In the genomic region with DNA sequence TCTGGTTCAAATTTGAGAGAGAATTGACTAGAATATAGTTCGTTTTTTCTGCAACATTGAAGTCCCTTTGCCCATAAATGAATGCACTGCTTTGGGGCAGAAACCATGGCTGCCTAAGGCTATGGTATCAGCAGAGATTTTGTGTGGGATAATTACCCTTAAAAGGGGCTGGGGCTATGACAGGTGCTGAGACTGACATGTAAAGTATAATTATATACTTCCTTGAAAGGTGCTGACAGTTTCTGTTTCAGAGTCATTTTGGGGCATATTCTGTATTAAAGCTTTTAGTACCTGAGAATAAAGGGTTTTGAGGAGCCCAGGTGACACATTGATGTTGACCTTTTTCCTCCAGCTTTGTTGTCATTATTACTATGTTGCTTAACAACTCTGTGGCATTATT, we compare ENCODE assay signal across 11 cellular contexts.
DNase-seq lines count a peak whose midpoint lies in the region; ATAC-seq and FAIRE-seq lines count a peak whose summit lies in the region.
"Had no signal": no experiment of that assay in that cellular context is flagged by ENCODE, and none has a peak within 500 bp of the region (broad histone marks: within the 10 kb centered on the region; RNA-seq: fewer than 3 reads in every experiment).

No MANE protein-coding gene starts in this region.

- H3K36me3 ChIP-seq in naive thymus-derived CD4-positive, alpha-beta T cell (ENCODE audit: control insufficient read depth in 2 of 3, insufficient read depth in 3 of 3, low read length in 3 of 3), result no peaks in the 10 kb centered on the region

- H3K27ac Mint-ChIP-seq in naive thymus-derived CD4-positive, alpha-beta T cell, result no peak overlapping the region
- H3K27ac Mint-ChIP-seq: CD8-positive, alpha-beta memory T cell had no signal

- FAIRE-seq in HTR-8/SVneo (lab: Jason Lieb, UNC), result no peak
- FAIRE-seq: bronchial epithelial cell, RCC 7860 had no signal

- H3K4me1 Mint-ChIP-seq in naive thymus-derived CD4-positive, alpha-beta T cell, result no peaks in the 10 kb centered on the region
- H3K4me1 Mint-ChIP-seq: CD8-positive, alpha-beta memory T cell had no signal

- no peaks in the 10 kb centered on the region for H3K27me3 ChIP-seq in naive thymus-derived CD4-positive, alpha-beta T cell (ENCODE audit: control insufficient read depth in 2 of 2, insufficient read depth in 2 of 2, low read length in 2 of 2)
- H3K27me3 ChIP-seq: testis had no signal

- H3K27ac ChIP-seq in naive thymus-derived CD4-positive, alpha-beta T cell (ENCODE audit: low read depth, low read length), result no peak overlapping the region
- H3K27ac ChIP-seq: testis had no signal

- no peaks in the 10 kb centered on the region for H3K9me3 ChIP-seq in naive thymus-derived CD4-positive, alpha-beta T cell (ENCODE audit: control insufficient read depth in 2 of 3, low read length in 3 of 3)
- H3K9me3 ChIP-seq: testis had no signal

- H3K4me3 ChIP-seq in naive thymus-derived CD4-positive, alpha-beta T cell (ENCODE audit: low read length), result no peak overlapping the region
- H3K4me3 ChIP-seq: testis had no signal

- CTCF ChIA-PET in naive thymus-derived CD4-positive, alpha-beta T cell (lab: Charles Lee), result interaction anchor here (0.6 kb wide), 1 partner anchor 14 kb away, joined by 3 read pairs; no protein-coding TSS in a partner anchor

- H3K4me1 ChIP-seq in naive thymus-derived CD4-positive, alpha-beta T cell (ENCODE audit: control insufficient read depth in 2 of 2, insufficient read depth in 2 of 2, low read length in 2 of 2), result no peaks in the 10 kb centered on the region
- H3K4me1 ChIP-seq: testis had no signal

- ATAC-seq in GM19328 (IDR thresholded peaks at IDR 0.05; ENCODE audit: unreplicated experiment) (peak; percentile 74), HG02623 (IDR thresholded peaks at IDR 0.05; ENCODE audit: unreplicated experiment) (peak; percentile 67), HG03439 (IDR thresholded peaks at IDR 0.05; ENCODE audit: unreplicated experiment) (peak; percentile 78)
- no peak for ATAC-seq in naive thymus-derived CD4-positive, alpha-beta T cell

- H3K36me3 Mint-ChIP-seq in naive thymus-derived CD4-positive, alpha-beta T cell, result no peaks in the 10 kb centered on the region
- H3K36me3 Mint-ChIP-seq: CD8-positive, alpha-beta memory T cell had no signal

- H3K27me3 Mint-ChIP-seq in naive thymus-derived CD4-positive, alpha-beta T cell, result peaks cover 0 to 12% (median 6%) of the 10 kb centered on the region in 5 donors

- peak; percentile 87 for DNase-seq in RPMI8226
- no peak for DNase-seq in NCI-H82 treated with DMSO at 0.1 percent for 48 hours (lab: John Stamatoyannopoulos, UW; ENCODE audit: unreplicated experiment)
- DNase-seq in naive thymus-derived CD4-positive, alpha-beta T cell, result no peak
- no peak for DNase-seq in HTR-8/SVneo (ENCODE audit: insufficient read length, low spot score)
- DNase-seq: CD8-positive, alpha-beta memory T cell; testis had no signal

- H3K4me3 Mint-ChIP-seq in naive thymus-derived CD4-positive, alpha-beta T cell, result no peak overlapping the region
- H3K4me3 Mint-ChIP-seq: CD8-positive, alpha-beta memory T cell had no signal

- POLR2A ChIA-PET in naive thymus-derived CD4-positive, alpha-beta T cell (lab: Charles Lee), result no interaction called here

- intact Hi-C loops in naive thymus-derived CD4-positive, alpha-beta T cell (cut with micrococcal nuclease), result no loop called here

- peaks cover 0 to 7% (median 0%) of the 10 kb centered on the region in 11 donors for H3K9me3 Mint-ChIP-seq in naive thymus-derived CD4-positive, alpha-beta T cell
